In the genomic region with DNA sequence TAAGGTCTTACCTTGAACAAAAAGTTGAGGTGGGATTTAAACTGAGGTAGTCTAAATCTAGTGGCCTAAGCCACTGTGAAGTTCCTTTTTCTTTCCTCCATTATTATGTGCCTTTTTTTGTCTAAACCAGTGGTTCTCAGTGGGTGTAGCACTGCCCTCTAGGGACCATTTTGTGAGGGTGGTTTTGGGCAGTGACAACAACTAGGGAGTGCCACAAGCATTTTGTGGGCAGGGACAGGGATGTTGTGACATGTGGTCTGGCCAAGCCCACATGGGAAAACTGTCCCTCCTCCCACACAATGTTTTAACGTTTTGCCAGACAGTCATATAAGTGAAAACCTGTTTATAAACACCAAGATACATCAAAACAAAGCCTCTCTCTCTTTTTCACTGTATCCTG, we compare ENCODE assay signal across 8 cellular contexts.
DNase-seq lines count a peak whose midpoint lies in the region; ATAC-seq and TF ChIP-seq lines count a peak whose summit lies in the region.

No MANE protein-coding gene starts in this region.

- H3K4me1 ChIP-seq in sigmoid colon: no peaks in the 10 kb centered on the region

- no peak overlapping the region for H3K27ac ChIP-seq in sigmoid colon

- WGBS in sigmoid colon, 2 donors: 0 to 8% methylated on average over 1 of the region's 1 CpG

- TF ChIP-seq POLR2A in sigmoid colon (IDR thresholded peaks at IDR 0.05): no peak

- TF ChIP-seq CTCF in sigmoid colon (IDR thresholded peaks at IDR 0.05): peak in 1 of 4 experiments; percentile 24

- no peak overlapping the region for H3K4me3 ChIP-seq in sigmoid colon

- no peaks in the 10 kb centered on the region for H3K27me3 ChIP-seq in sigmoid colon

- TF ChIP-seq EP300 in sigmoid colon (IDR thresholded peaks at IDR 0.05): no peak

- H3K36me3 ChIP-seq in sigmoid colon: no peaks in the 10 kb centered on the region

- no peaks in the 10 kb centered on the region for H3K9me3 ChIP-seq in sigmoid colon

- intact Hi-C loops in head of caudate nucleus (cut with DNase I) (no loop called here), sigmoid colon (cut with DNase I) (no loop called here)

- in situ Hi-C loops in SK-MEL-5 (cut with HindIII; ENCODE audit: low pct_unique_long_range_greater_than_20kb, low sequenced_read_pairs): no loop called here

- ATAC-seq in GM19372 (IDR thresholded peaks at IDR 0.05; ENCODE audit: low read depth, unreplicated experiment): peak; percentile 80

- DNase-seq in DMS 273 treated with DMSO at 0.1 percent for 48 hours (lab: John Stamatoyannopoulos, UW) (peak; percentile 43), HPDE6-E6E7 (ENCODE audit: extremely low spot score) (peak; percentile 60), SK-MEL-5 (ENCODE audit: low read depth, low spot score) (peak; percentile 81), iPS-NIHi7 (ENCODE audit: extremely low spot score) (peak; percentile 66), head of caudate nucleus (no peak), sigmoid colon (no peak)
- no peak for DNase-seq in stimulated activated CD4-positive, alpha-beta T cell treated with anti-CD3 and anti-CD28 coated beads, Interleukin-2, amount 100 ng/mL, for 48 hours

Comparison
In these comparisons a context has a peak if more than half of its experiments do, and no peak if none do; other contexts are left out.
1. DNase-seq: peak in DMS 273 treated with DMSO at 0.1 percent for 48 hours (single experiment), HPDE6-E6E7 (single experiment), SK-MEL-5 (single experiment) and iPS-NIHi7 (single experiment); none in head of caudate nucleus (0 of 42), sigmoid colon (single experiment) and stimulated activated CD4-positive, alpha-beta T cell treated with anti-CD3 and anti-CD28 coated beads, Interleukin-2, amount 100 ng/mL, for 48 hours (0 of 2).